24 cellular contexts compared by ENCODE assay signal in genomic region chr9:105119166-105119565, GRCh38.
DNase-seq lines count a peak whose midpoint lies in the region; ATAC-seq lines count a peak whose summit lies in the region.
"Had no signal": no experiment of that assay in that cellular context is flagged by ENCODE, and none has a peak within 500 bp of the region (broad histone marks: within the 10 kb centered on the region; RNA-seq: fewer than 3 reads in every experiment).

No MANE protein-coding gene starts in this region.

- H3K36me3 ChIP-seq in KOPT-K1 (ENCODE audit: insufficient read depth, low read length) = no peaks in the 10 kb centered on the region
- H3K36me3 ChIP-seq: right atrium auricular region, suprapubic skin, vagina had no signal

- peaks cover 7% of the 10 kb centered on the region for H3K27me3 Mint-ChIP-seq in activated CD8-positive, alpha-beta memory T cell treated with anti-CD3 and anti-CD28 coated beads, Interleukin-2, amount 10 ng/mL, durations not matched to agents 7 days and 5 days
- H3K27me3 Mint-ChIP-seq: activated naive CD4-positive, alpha-beta T cell treated with anti-CD3 and anti-CD28 coated beads, Interleukin-2, amount 50 U/mL, for 24 hours; CD4-positive, alpha-beta T cell had no signal

- no peaks in the 10 kb centered on the region for H3K36me3 Mint-ChIP-seq in activated CD8-positive, alpha-beta memory T cell treated with anti-CD3 and anti-CD28 coated beads, Interleukin-2, amount 10 ng/mL, durations not matched to agents 7 days and 5 days
- H3K36me3 Mint-ChIP-seq: activated naive CD4-positive, alpha-beta T cell treated with anti-CD3 and anti-CD28 coated beads, Interleukin-2, amount 50 U/mL, for 24 hours; memory B cell; naive thymus-derived CD8-positive, alpha-beta T cell had no signal

- DNase-seq in caudate nucleus (lab: John Stamatoyannopoulos, UW) (peak in 44 of 61 donors; percentile 12 to 88 (median 48)), medulla oblongata (ENCODE audit: extremely low spot score) (peak; percentile 79), putamen (ENCODE audit: low spot score) (peak; percentile 71), NCI-H510A treated with DMSO at 0.1 percent for 48 hours (lab: John Stamatoyannopoulos, UW) (no peak), NCI-H2171 treated with DMSO at 0.1 percent for 48 hours (lab: John Stamatoyannopoulos, UW) (no peak), NCI-H524 treated with DMSO at 0.1 percent for 48 hours (lab: John Stamatoyannopoulos, UW) (no peak)
- no peak for DNase-seq in activated CD8-positive, alpha-beta memory T cell treated with anti-CD3 and anti-CD28 coated beads, Interleukin-2, amount 10 ng/mL, durations not matched to agents 7 days and 5 days
- DNase-seq: activated CD4-positive, CD25-positive, alpha-beta regulatory T cell treated with anti-CD3 and anti-CD28 coated beads, Interleukin-2, amount 50 U/mL, for 72 hours; activated T-cell treated with anti-CD3 and anti-CD28 coated beads, Interleukin-2, amount 50 U/mL, for 72 hours; CD4-positive, alpha-beta T cell; DMS153; foreskin melanocyte; GDM1; naive thymus-derived CD8-positive, alpha-beta T cell; NCI-H1417 treated with DMSO at 0.1 percent for 48 hours; NCI-H748 treated with DMSO at 0.1 percent for 48 hours; Right ventricle myocardium superior had no signal

- H3K9me3 Mint-ChIP-seq in activated CD8-positive, alpha-beta memory T cell treated with anti-CD3 and anti-CD28 coated beads, Interleukin-2, amount 10 ng/mL, durations not matched to agents 7 days and 5 days (ENCODE audit: low read depth) = no peaks in the 10 kb centered on the region
- H3K9me3 Mint-ChIP-seq: activated naive CD4-positive, alpha-beta T cell treated with anti-CD3 and anti-CD28 coated beads, Interleukin-2, amount 50 U/mL, for 24 hours; activated T-cell treated with anti-CD3 and anti-CD28 coated beads, Interleukin-2, amount 50 U/mL, for 72 hours; CD4-positive, alpha-beta T cell; memory B cell; naive thymus-derived CD8-positive, alpha-beta T cell had no signal

- no peaks in the 10 kb centered on the region for H3K9me3 ChIP-seq in KOPT-K1 (ENCODE audit: insufficient read depth, low read length, poor library complexity, severe bottlenecking)
- H3K9me3 ChIP-seq: right atrium auricular region, suprapubic skin, vagina had no signal

- CTCF ChIA-PET in activated CD8-positive, alpha-beta memory T cell treated with anti-CD3 and anti-CD28 coated beads, Interleukin-2, amount 10 ng/mL, durations not matched to agents 7 days and 5 days (lab: Charles Lee) = interaction anchor here (0.7 kb wide), 2 partner anchors 64 to 217 kb away, joined by 3 to 5 read pairs; no protein-coding TSS in a partner anchor

- no peak for ATAC-seq in activated CD8-positive, alpha-beta memory T cell treated with anti-CD3 and anti-CD28 coated beads, Interleukin-2, amount 10 ng/mL, durations not matched to agents 7 days and 5 days
- ATAC-seq: activated T-cell treated with anti-CD3 and anti-CD28 coated beads, Interleukin-2, amount 50 U/mL, for 72 hours; naive thymus-derived CD8-positive, alpha-beta T cell had no signal

- no peak overlapping the region for H3K27ac Mint-ChIP-seq in activated CD8-positive, alpha-beta memory T cell treated with anti-CD3 and anti-CD28 coated beads, Interleukin-2, amount 10 ng/mL, durations not matched to agents 7 days and 5 days
- H3K27ac Mint-ChIP-seq: activated naive CD4-positive, alpha-beta T cell treated with anti-CD3 and anti-CD28 coated beads, Interleukin-2, amount 50 U/mL, for 24 hours; activated T-cell treated with anti-CD3 and anti-CD28 coated beads, Interleukin-2, amount 50 U/mL, for 72 hours; CD4-positive, alpha-beta T cell; memory B cell had no signal

- H3K4me1 Mint-ChIP-seq in activated CD8-positive, alpha-beta memory T cell treated with anti-CD3 and anti-CD28 coated beads, Interleukin-2, amount 10 ng/mL, durations not matched to agents 7 days and 5 days = peaks cover 17% of the 10 kb centered on the region

- peak overlapping the region; percentile 46 for H3K27ac ChIP-seq in KOPT-K1 (ENCODE audit: low read depth, low read length, poor library complexity, severe bottlenecking)
- H3K27ac ChIP-seq in caudate nucleus (ENCODE audit: low read depth, low read length) = no peak overlapping the region
- H3K27ac ChIP-seq: epithelial cell of prostate, right atrium auricular region, suprapubic skin, vagina had no signal

- H3K4me3 Mint-ChIP-seq in activated CD8-positive, alpha-beta memory T cell treated with anti-CD3 and anti-CD28 coated beads, Interleukin-2, amount 10 ng/mL, durations not matched to agents 7 days and 5 days = no peak overlapping the region
- H3K4me3 Mint-ChIP-seq: activated naive CD4-positive, alpha-beta T cell treated with anti-CD3 and anti-CD28 coated beads, Interleukin-2, amount 50 U/mL, for 24 hours; activated T-cell treated with anti-CD3 and anti-CD28 coated beads, Interleukin-2, amount 50 U/mL, for 72 hours; CD4-positive, alpha-beta T cell; memory B cell; naive thymus-derived CD8-positive, alpha-beta T cell had no signal

Comparison
In these comparisons a context has a peak if more than half of its experiments do, and no peak if none do; other contexts are left out.
1. DNase-seq: peak in caudate nucleus (44 of 61), medulla oblongata (single experiment) and putamen (single experiment); none in NCI-H510A treated with DMSO at 0.1 percent for 48 hours (single experiment), activated CD8-positive, alpha-beta memory T cell treated with anti-CD3 and anti-CD28 coated beads, Interleukin-2, amount 10 ng/mL, durations not matched to agents 7 days and 5 days (single experiment), NCI-H2171 treated with DMSO at 0.1 percent for 48 hours (single experiment) and NCI-H524 treated with DMSO at 0.1 percent for 48 hours (single experiment).